ENCODE assay signal across 7 cellular contexts in the genomic region with DNA sequence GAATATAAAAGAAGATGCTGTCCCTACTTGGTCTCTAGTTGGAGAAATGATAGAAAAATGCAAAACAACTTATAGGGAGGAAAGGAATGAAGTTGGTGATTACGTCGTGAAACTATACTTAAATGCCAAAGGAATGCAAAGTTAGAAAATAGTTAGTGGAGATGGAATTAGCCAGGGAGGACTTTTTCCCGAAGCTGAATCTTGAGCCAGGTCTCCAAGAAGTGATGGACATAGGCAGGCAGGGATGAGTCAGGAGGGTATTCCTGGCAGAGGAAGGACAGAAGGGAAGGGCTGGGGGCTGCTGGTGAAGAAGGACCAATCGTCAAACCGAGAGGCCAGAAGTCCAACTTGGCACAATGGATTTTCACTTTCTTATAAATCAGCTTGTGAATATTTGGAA. TPM values are rescaled to one million over a fixed set of nuclear protein-coding genes. Genes with fewer than 3 reads are reported as not detected.
DNase-seq lines count a peak whose midpoint lies in the region; ATAC-seq and TF ChIP-seq lines count a peak whose summit lies in the region.

No MANE protein-coding gene starts in this region.

- no peaks in the 10 kb centered on the region for H3K27me3 ChIP-seq in stomach

- peaks cover 42 to 70% (median 55%) of the 10 kb centered on the region in 4 donors for H3K4me1 ChIP-seq in stomach

- intact Hi-C loops in stomach (cut with DNase I; ENCODE audit: low total_unique reads) = no loop called here

- TF ChIP-seq EP300 in stomach (IDR thresholded peaks at IDR 0.05) = no peak

- H3K4me1 Mint-ChIP-seq in HFFc6 (ENCODE audit: low read depth) = peaks cover 64% of the 10 kb centered on the region
- H3K4me1 Mint-ChIP-seq in activated CD8-positive, alpha-beta T cell treated with anti-CD3 and anti-CD28 coated beads, Interleukin-2, amount 10 ng/mL, durations not matched to agents 7 days and 5 days (ENCODE audit: low read depth) = peaks cover 50% of the 10 kb centered on the region

- peak overlapping the region in 4 of 5 donors; percentile 93 to 98 (median 94) for H3K27ac ChIP-seq in stomach

- no peaks in the 10 kb centered on the region for H3K36me3 ChIP-seq in stomach

- no peaks in the 10 kb centered on the region for H3K9me3 ChIP-seq in stomach

- POLR2A ChIA-PET in activated CD8-positive, alpha-beta T cell treated with anti-CD3 and anti-CD28 coated beads, Interleukin-2, amount 10 ng/mL, durations not matched to agents 7 days and 5 days (lab: Charles Lee) = interaction anchor here (0.8 to 1.5 kb wide), 2 partner anchors 56 to 716 kb away, joined by 4 to 5 read pairs; a partner anchor contains a TSS

- H3K36me3 Mint-ChIP-seq in HFFc6 (ENCODE audit: low read depth) = peaks cover 11% of the 10 kb centered on the region
- peaks cover 22% of the 10 kb centered on the region for H3K36me3 Mint-ChIP-seq in activated CD8-positive, alpha-beta T cell treated with anti-CD3 and anti-CD28 coated beads, Interleukin-2, amount 10 ng/mL, durations not matched to agents 7 days and 5 days (ENCODE audit: low read depth)

- 28 to 40% (median 34%) methylated on average over 5 of the region's 5 CpGs for WGBS in stomach, 5 donors

- peak overlapping the region; percentile 61 to 93 (median 85) for H3K4me3 ChIP-seq in stomach

- no peak for ATAC-seq in activated CD8-positive, alpha-beta T cell treated with anti-CD3 and anti-CD28 coated beads, Interleukin-2, amount 10 ng/mL, durations not matched to agents 7 days and 5 days

- H3K27ac Mint-ChIP-seq in HFFc6 = peak overlapping the region; percentile 58
- peak overlapping the region; percentile 13 for H3K27ac Mint-ChIP-seq in activated CD8-positive, alpha-beta T cell treated with anti-CD3 and anti-CD28 coated beads, Interleukin-2, amount 10 ng/mL, durations not matched to agents 7 days and 5 days

- peak overlapping the region; percentile 90 for H3K4me3 Mint-ChIP-seq in HFFc6
- H3K4me3 Mint-ChIP-seq in activated CD8-positive, alpha-beta T cell treated with anti-CD3 and anti-CD28 coated beads, Interleukin-2, amount 10 ng/mL, durations not matched to agents 7 days and 5 days = peak overlapping the region; percentile 88

- no peaks in the 10 kb centered on the region for H3K27me3 Mint-ChIP-seq in HFFc6 (ENCODE audit: insufficient read depth)
- no peaks in the 10 kb centered on the region for H3K27me3 Mint-ChIP-seq in activated CD8-positive, alpha-beta T cell treated with anti-CD3 and anti-CD28 coated beads, Interleukin-2, amount 10 ng/mL, durations not matched to agents 7 days and 5 days (ENCODE audit: low read depth)

- TF ChIP-seq CTCF in HFFc6 (IDR thresholded peaks at IDR 0.05) (no peak), stomach (IDR thresholded peaks at IDR 0.05) (no peak)

- CTCF ChIA-PET in activated CD8-positive, alpha-beta T cell treated with anti-CD3 and anti-CD28 coated beads, Interleukin-2, amount 10 ng/mL, durations not matched to agents 7 days and 5 days (lab: Charles Lee) = interaction anchor here (1.3 to 3.0 kb wide), 5 partner anchors 13 to 668 kb away, joined by 3 to 19 read pairs (median 4); no protein-coding TSS in a partner anchor

- DNase-seq in HFFc6 (peak; percentile 21), iPS-NIHi11 (ENCODE audit: low spot score) (peak; percentile 9), stomach (no peak), COLO829 (ENCODE audit: low spot score) (no peak), LoVo (ENCODE audit: low spot score) (no peak), mucosa of gallbladder (ENCODE audit: low spot score) (no peak)
- DNase-seq in activated CD8-positive, alpha-beta T cell treated with anti-CD3 and anti-CD28 coated beads, Interleukin-2, amount 10 ng/mL, durations not matched to agents 7 days and 5 days = no peak

- no peaks in the 10 kb centered on the region for H3K9me3 Mint-ChIP-seq in HFFc6
- no peaks in the 10 kb centered on the region for H3K9me3 Mint-ChIP-seq in activated CD8-positive, alpha-beta T cell treated with anti-CD3 and anti-CD28 coated beads, Interleukin-2, amount 10 ng/mL, durations not matched to agents 7 days and 5 days (ENCODE audit: insufficient read depth)

- TF ChIP-seq POLR2A in stomach (IDR thresholded peaks at IDR 0.05) = no peak

RNA-seq across cellular contexts. Expression of a gene that starts 1.8 kb away (rescaled TPM):
- 10 to 100 TPM; 52.0 to 64.8 (median 58.6) TPM for total RNA-seq in HFFc6 (2021; fragmentation: NEBNext Ultra II Directional; extraction: Animal tissue kit (Norgen Biotek cat#: 25700))
- total RNA-seq in activated CD8-positive, alpha-beta T cell treated with anti-CD3 and anti-CD28 coated beads, Interleukin-2, amount 10 ng/mL, durations not matched to agents 7 days and 5 days = 10 to 100 TPM; 24.3 to 25.5 TPM
- total RNA-seq in stomach (10 to 100 TPM; 11.6 to 74.4 (median 45.5) TPM), mucosa of gallbladder (43.8 TPM)
- 1 to 10 TPM; 4.0 to 6.4 (median 4.2) TPM for polyA plus RNA-seq in stomach

RNA-seq across cellular contexts. Expression of a gene that starts 56.3 kb away (rescaled TPM):
- total RNA-seq in HFFc6 (2021; fragmentation: NEBNext Ultra II Directional; extraction: Animal tissue kit (Norgen Biotek cat#: 25700)) = 10 to 100 TPM; 64.1 to 82.4 (median 69.6) TPM
- 10 to 100 TPM; 56.3 to 59.7 TPM for total RNA-seq in activated CD8-positive, alpha-beta T cell treated with anti-CD3 and anti-CD28 coated beads, Interleukin-2, amount 10 ng/mL, durations not matched to agents 7 days and 5 days
- total RNA-seq in stomach = 10 to 100 TPM in 4 of 5 donors, 1 to 10 TPM in 1; 8.1 to 68.8 (median 32.0) TPM
- 10 to 100 TPM; 18.7 to 33.1 (median 23.1) TPM for polyA plus RNA-seq in stomach
- total RNA-seq in mucosa of gallbladder = 26.0 TPM

RNA-seq across cellular contexts. Expression of a gene that starts 56.3 kb away (rescaled TPM):
- total RNA-seq in HFFc6 (2021; fragmentation: NEBNext Ultra II Directional; extraction: Animal tissue kit (Norgen Biotek cat#: 25700)) = 100 to 1,000 TPM; 103 to 149 (median 125) TPM
- 100 to 1,000 TPM; 132 to 143 TPM for total RNA-seq in activated CD8-positive, alpha-beta T cell treated with anti-CD3 and anti-CD28 coated beads, Interleukin-2, amount 10 ng/mL, durations not matched to agents 7 days and 5 days
- total RNA-seq in stomach (10 to 100 TPM; 12.3 to 52.7 (median 33.0) TPM), mucosa of gallbladder (98.0 TPM)
- 10 to 100 TPM; 60.1 to 83.2 (median 64.8) TPM for polyA plus RNA-seq in stomach

Comparison
In these comparisons a context has a peak if more than half of its experiments do, and no peak if none do; other contexts are left out.
1. DNase-seq: peak in HFFc6 (single experiment) and iPS-NIHi11 (single experiment); none in activated CD8-positive, alpha-beta T cell treated with anti-CD3 and anti-CD28 coated beads, Interleukin-2, amount 10 ng/mL, durations not matched to agents 7 days and 5 days (single experiment), stomach (single experiment), COLO829 (single experiment), LoVo (single experiment) and mucosa of gallbladder (single experiment).